ENCODE assay signal across 1 cellular context in genomic region chr3:190210608-190211007, GRCh38.
TF ChIP-seq lines count a peak whose summit lies in the region.

No MANE protein-coding gene starts in this region.

TF ChIP-seq in GM12878, 131 proteins besides CTCF, POLR2A, EP300 and RAD21 (continued from another document):
- peak; percentile 40 for TF ChIP-seq SKIL (IDR thresholded peaks at IDR 0.05; ENCODE audit: low read depth, poor library complexity, severe bottlenecking)
- TF ChIP-seq E2F4 (IDR thresholded peaks at IDR 0.05; ENCODE audit: low read depth, low read length) = no peak
- TF ChIP-seq ATF2 (IDR thresholded peaks at IDR 0.05; ENCODE audit: low read length) = 0 out of 2 replicates have a peak, but pooled peaks have one; percentile 29
- peak; percentile 50; the same call in 1 of the 2 replicates for TF ChIP-seq DPF2 (IDR thresholded peaks at IDR 0.05)
